In the genomic region with DNA sequence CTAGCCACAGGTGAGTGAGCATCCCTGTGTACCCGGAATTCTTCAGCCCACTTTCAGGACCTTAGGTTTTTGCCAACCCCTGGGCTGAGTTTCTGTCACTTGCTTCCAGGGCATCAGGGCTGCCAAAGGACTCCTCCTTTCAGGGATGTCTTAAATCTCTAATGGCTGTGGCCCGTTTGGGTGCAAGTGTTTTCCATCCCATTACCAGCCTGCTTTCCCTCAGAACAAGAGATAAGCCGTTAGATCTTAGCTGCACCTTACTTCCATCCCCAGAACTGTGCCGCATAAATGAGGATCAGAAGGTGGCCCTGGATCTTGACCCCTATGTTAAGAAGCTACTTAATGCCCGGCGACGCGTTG, we compare ENCODE assay signal across 8 cellular contexts. TPM values are rescaled to one million over a fixed set of nuclear protein-coding genes. Genes with fewer than 3 reads are reported as not detected.
DNase-seq lines count a peak whose midpoint lies in the region; TF ChIP-seq lines count a peak whose summit lies in the region.

No MANE protein-coding gene starts in this region.

- H3K27ac ChIP-seq in C4-2B: peak overlapping the region; percentile 75
- peak overlapping the region; percentile 62; the same call in 1 of the 2 replicates for H3K27ac ChIP-seq in MM.1S (ENCODE audit: low read length)
- H3K27ac ChIP-seq in ectodermal cell (ENCODE audit: insufficient read depth, low read depth, low read length, poor library complexity, severe bottlenecking): no peak overlapping the region

- peak overlapping the region; percentile 85 for H2AFZ ChIP-seq in MM.1S (ENCODE audit: low read length)

- peaks cover 21% of the 10 kb centered on the region for H3K79me2 ChIP-seq in MM.1S (ENCODE audit: low read length)

- peak overlapping the region; percentile 97 to 99 (median 99) for H3K4me3 Mint-ChIP-seq in nephron

- H3K36me3 ChIP-seq in MM.1S (replicated peaks; ENCODE audit: insufficient read depth, low read length): peaks cover 17% of the 10 kb centered on the region
- H3K36me3 ChIP-seq in ectodermal cell (ENCODE audit: control insufficient read depth, insufficient read depth, low read length): peaks cover 19% of the 10 kb centered on the region

- H3K36me3 Mint-ChIP-seq in nephron (ENCODE audit: low read depth): peaks cover 34% of the 10 kb centered on the region

- peak overlapping the region; percentile 79 for H3K9ac ChIP-seq in MM.1S (ENCODE audit: low read length)

- H3K27me3 ChIP-seq in MM.1S (replicated peaks; ENCODE audit: insufficient read depth, low read length) (no peaks in the 10 kb centered on the region), ectodermal cell (ENCODE audit: control insufficient read depth, insufficient read depth, low read length, poor library complexity, severe bottlenecking) (no peaks in the 10 kb centered on the region)

- no peaks in the 10 kb centered on the region for H3K9me2 ChIP-seq in MM.1S (replicated peaks; ENCODE audit: insufficient read depth, low read length)

- WGBS in ectodermal cell, 2 experiments: 52 to 55% methylated on average over 8 of the region's 8 CpGs

- H3K4me2 ChIP-seq in MM.1S (ENCODE audit: low read depth, low read length): peak overlapping the region; percentile 83

- H3K27ac Mint-ChIP-seq in nephron: peak overlapping the region; percentile 82 to 98 (median 93)

- H3K4me3 ChIP-seq in MM.1S (ENCODE audit: low read length) (peak overlapping the region; percentile 82), ectodermal cell (ENCODE audit: insufficient read depth, low read depth, low read length) (peak overlapping the region; percentile 85)

- H3K27me3 Mint-ChIP-seq in nephron (ENCODE audit: low read depth): no peaks in the 10 kb centered on the region

- no peak for TF ChIP-seq CTCF in C4-2B (conservative IDR thresholded peaks at IDR 0.05)
- TF ChIP-seq CTCF in MM.1S (IDR thresholded peaks at IDR 0.05; ENCODE audit: low read length): no peak
- no peak for TF ChIP-seq CTCF in nephron (IDR thresholded peaks at IDR 0.05; ENCODE audit: unreplicated experiment in 3 of 3)

- H3K9me3 Mint-ChIP-seq in nephron: no peaks in the 10 kb centered on the region

- H3K4me1 ChIP-seq in MM.1S (ENCODE audit: low read length): 0 out of 2 replicates have a peak, but pooled peaks cover 6% of the 10 kb centered on the region
- no peaks in the 10 kb centered on the region for H3K4me1 ChIP-seq in ectodermal cell (ENCODE audit: control insufficient read depth, insufficient read depth, low read length)

- no peaks in the 10 kb centered on the region for H4K20me1 ChIP-seq in MM.1S (ENCODE audit: insufficient read depth, low read length)

- DNase-seq in MM.1S (no peak), dedifferentiated amniotic fluid mesenchymal stem cell (ENCODE audit: extremely low spot score) (no peak), cerebellar nuclear complex (lab: John Stamatoyannopoulos, UW) (no peak), NCI-H2227 (lab: John Stamatoyannopoulos, UW; ENCODE audit: unreplicated experiment) (no peak), glomerular visceral epithelial cell (ENCODE audit: extremely low spot score) (no peak)

- peaks cover 28% of the 10 kb centered on the region for H3F3A ChIP-seq in MM.1S (ENCODE audit: insufficient read depth, low read length)

- no peaks in the 10 kb centered on the region for H3K9me3 ChIP-seq in MM.1S (replicated peaks; ENCODE audit: insufficient read depth, low read length)
- no peaks in the 10 kb centered on the region for H3K9me3 ChIP-seq in ectodermal cell (ENCODE audit: control insufficient read depth, low read length)

- peaks cover 13% of the 10 kb centered on the region for H3K4me1 Mint-ChIP-seq in nephron

RNA-seq across cellular contexts. Expression of a gene that starts 0.7 kb away (rescaled TPM):
- polyA plus RNA-seq in ectodermal cell (2013, experiment 1 of 4): 35.0 TPM
- 39.7 TPM for polyA plus RNA-seq in ectodermal cell (2013, experiment 2 of 4)
- 43.8 TPM for polyA plus RNA-seq in ectodermal cell (2013, experiment 3 of 4)
- 44.1 TPM for polyA plus RNA-seq in ectodermal cell (2013, experiment 4 of 4)

RNA-seq across cellular contexts. Expression of a gene that starts 11.6 kb away (rescaled TPM):
- 464 TPM for polyA plus RNA-seq in ectodermal cell (2013, experiment 1 of 4)
- polyA plus RNA-seq in ectodermal cell (2013, experiment 2 of 4): 424 TPM
- polyA plus RNA-seq in ectodermal cell (2013, experiment 3 of 4): 375 TPM
- 419 TPM for polyA plus RNA-seq in ectodermal cell (2013, experiment 4 of 4)

RNA-seq across cellular contexts. Expression of a gene that starts 19.3 kb away (rescaled TPM):
- polyA plus RNA-seq in ectodermal cell (2013, experiment 1 of 4): 0.63 TPM
- 0.43 TPM for polyA plus RNA-seq in ectodermal cell (2013, experiment 2 of 4)
- 0.37 TPM for polyA plus RNA-seq in ectodermal cell (2013, experiment 3 of 4)
- polyA plus RNA-seq in ectodermal cell (2013, experiment 4 of 4): 0.24 TPM

RNA-seq across cellular contexts. Expression of a gene that starts 25.3 kb away (rescaled TPM):
- 141 TPM for polyA plus RNA-seq in ectodermal cell (2013, experiment 1 of 4)
- polyA plus RNA-seq in ectodermal cell (2013, experiment 2 of 4): 153 TPM
- 117 TPM for polyA plus RNA-seq in ectodermal cell (2013, experiment 3 of 4)
- 130 TPM for polyA plus RNA-seq in ectodermal cell (2013, experiment 4 of 4)

RNA-seq across cellular contexts. Expression of a gene that starts 30.9 kb away (rescaled TPM):
- not detected for polyA plus RNA-seq in ectodermal cell (2013, experiment 1 of 4)
- 0.76 TPM for polyA plus RNA-seq in ectodermal cell (2013, experiment 2 of 4)
- polyA plus RNA-seq in ectodermal cell (2013, experiment 3 of 4): 1.5 TPM
- not detected for polyA plus RNA-seq in ectodermal cell (2013, experiment 4 of 4)
